Comparison of ENCODE assay signal across 23 cellular contexts in the genomic region with DNA sequence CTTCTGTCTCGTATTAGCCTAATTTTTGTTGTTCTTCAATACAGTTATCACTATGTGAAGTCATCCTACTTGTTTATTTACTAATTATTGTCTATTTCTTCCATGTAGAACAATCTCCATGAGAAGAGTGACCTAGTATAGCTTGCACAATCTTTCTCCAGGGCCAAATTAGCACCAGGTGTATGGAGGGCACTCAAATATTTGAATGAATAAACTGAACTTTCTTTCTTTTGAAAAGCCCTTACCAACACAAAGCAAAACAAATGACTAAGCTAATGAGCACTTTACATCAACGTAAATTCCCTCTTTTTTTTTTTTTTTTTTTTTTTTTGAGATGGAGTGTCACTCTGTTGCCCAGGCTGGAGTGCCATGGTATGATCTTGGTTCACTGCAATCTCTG.
"Had no signal": no experiment of that assay in that cellular context is flagged by ENCODE, and none has a peak within 500 bp of the region (broad histone marks: within the 10 kb centered on the region; RNA-seq: fewer than 3 reads in every experiment).

No MANE protein-coding gene starts in this region.

- H3K9me3 Mint-ChIP-seq: activated T-cell treated with anti-CD3 and anti-CD28 coated beads, Interleukin-2, amount 50 U/mL, for 24 hours; activated T-helper 17 cell treated with anti-CD3 and anti-CD28 coated beads, Interleukin-2, amount 50 U/mL, for 72 hours; endodermal cell; nephron; T-helper 2 cell treated with Interferon-gamma antibody and Interleukin-4, amounts not matched to agents 5 μg/mL and 100 μg/mL, for 36 hours; type B pancreatic cell had no signal

- DNase-seq: activated CD4-positive, alpha-beta T cell treated with anti-CD3 and anti-CD28 coated beads for 1 hour; activated CD8-positive, alpha-beta memory T cell treated with anti-CD3 and anti-CD28 coated beads, Interleukin-2, amount 50 U/mL, for 4 hours; activated T-cell treated with anti-CD3 and anti-CD28 coated beads, Interleukin-2, amount 50 U/mL, for 24 hours; cortex of kidney; endodermal cell; esophagus squamous epithelium; heart left ventricle; mesenchymal stem cell; spleen; stimulated activated CD4-positive, alpha-beta T cell treated with anti-CD3 and anti-CD28 coated beads, Interleukin-4, amount 100 ng/mL, for 1 hour; stimulated activated naive CD4-positive, alpha-beta T cell; testis; WERI-Rb-1 had no signal

- H3K27me3 Mint-ChIP-seq: activated T-cell treated with anti-CD3 and anti-CD28 coated beads, Interleukin-2, amount 50 U/mL, for 24 hours; type B pancreatic cell had no signal

- H3K36me3 Mint-ChIP-seq: activated naive CD8-positive, alpha-beta T cell; type B pancreatic cell had no signal

- ATAC-seq: activated T-helper 17 cell treated with anti-CD3 and anti-CD28 coated beads, Interleukin-2, amount 50 U/mL, for 72 hours; heart left ventricle had no signal

- H3K4me3 Mint-ChIP-seq: activated naive CD8-positive, alpha-beta T cell; activated T-cell treated with anti-CD3 and anti-CD28 coated beads, Interleukin-2, amount 50 U/mL, for 24 hours; activated T-helper 17 cell treated with anti-CD3 and anti-CD28 coated beads, Interleukin-2, amount 50 U/mL, for 72 hours; endodermal cell; nephron; T-helper 2 cell treated with Interferon-gamma antibody and Interleukin-4, amounts not matched to agents 5 μg/mL and 100 μg/mL, for 36 hours; type B pancreatic cell had no signal

- H3K27me3 ChIP-seq: cardiac muscle cell, esophagus squamous epithelium, heart left ventricle, neutrophil, ovary, right atrium auricular region, spleen, testis had no signal

- H3K4me1 Mint-ChIP-seq: activated T-helper 17 cell treated with anti-CD3 and anti-CD28 coated beads, Interleukin-2, amount 50 U/mL, for 72 hours; endodermal cell had no signal

- H3K4me1 ChIP-seq: prostate gland had no signal

- H3K27ac Mint-ChIP-seq: activated naive CD8-positive, alpha-beta T cell; activated T-cell treated with anti-CD3 and anti-CD28 coated beads, Interleukin-2, amount 50 U/mL, for 24 hours; activated T-helper 17 cell treated with anti-CD3 and anti-CD28 coated beads, Interleukin-2, amount 50 U/mL, for 72 hours; endodermal cell; T-helper 2 cell treated with Interferon-gamma antibody and Interleukin-4, amounts not matched to agents 5 μg/mL and 100 μg/mL, for 36 hours; type B pancreatic cell had no signal

- H3K9me3 ChIP-seq: esophagus squamous epithelium, heart left ventricle, neutrophil, ovary, prostate gland, right atrium auricular region, spleen, testis had no signal

- H3K36me3 ChIP-seq: cardiac muscle cell, esophagus squamous epithelium, heart left ventricle, neutrophil, ovary, prostate gland, right atrium auricular region, spleen, WERI-Rb-1 had no signal

- H3K4me3 ChIP-seq: cardiac muscle cell, esophagus squamous epithelium, heart left ventricle, ovary, prostate gland, right atrium auricular region, spleen, testis had no signal

- H3K27ac ChIP-seq: cardiac muscle cell, esophagus squamous epithelium, heart left ventricle, neutrophil, prostate gland, spleen, testis, WERI-Rb-1 had no signal
